Comparison of ENCODE assay signal across 19 cellular contexts in genomic region chr4:16693040-16693506, GRCh38.
A peak's percentile ranks its signal among the peaks of the same experiment; 100 is the strongest.
DNase-seq lines count a peak whose midpoint lies in the region; ATAC-seq and TF ChIP-seq lines count a peak whose summit lies in the region.
"Had no signal": no experiment of that assay in that cellular context is flagged by ENCODE, and none has a peak within 500 bp of the region (broad histone marks: within the 10 kb centered on the region; RNA-seq: fewer than 3 reads in every experiment).

No MANE protein-coding gene starts in this region.

- no peak for TF ChIP-seq EP300 in ovary (IDR thresholded peaks at IDR 0.05)

- no peak for TF ChIP-seq CTCF in AG09309 (IDR thresholded peaks at IDR 0.05; ENCODE audit: control insufficient read depth, insufficient read depth, low read depth, low read length, missing control alignments)
- no peak for TF ChIP-seq CTCF in fibroblast of mammary gland (conservative IDR thresholded peaks at IDR 0.05; ENCODE audit: control insufficient read depth, insufficient read depth, low read depth, low read length)
- TF ChIP-seq CTCF in ovary (IDR thresholded peaks at IDR 0.05), result no peak
- TF ChIP-seq CTCF in foreskin keratinocyte (conservative IDR thresholded peaks at IDR 0.05), result no peak

- H3K27me3 ChIP-seq in ovary (no peaks in the 10 kb centered on the region), foreskin keratinocyte (no peaks in the 10 kb centered on the region)
- H3K27me3 ChIP-seq: heart left ventricle, tibial nerve had no signal

- H3K4me1 ChIP-seq in ovary (ENCODE audit: insufficient read depth) (peaks cover 12% of the 10 kb centered on the region), foreskin keratinocyte (no peaks in the 10 kb centered on the region)
- H3K4me1 ChIP-seq: prostate gland had no signal

- no peak overlapping the region for H3K4me3 ChIP-seq in AG09309 (ENCODE audit: control insufficient read depth, low read depth, low read length)
- no peak overlapping the region for H3K4me3 ChIP-seq in fibroblast of mammary gland (ENCODE audit: control insufficient read depth, low read depth, low read length)
- no peak overlapping the region for H3K4me3 ChIP-seq in ovary
- H3K4me3 ChIP-seq: heart left ventricle, lung, prostate gland, tibial nerve had no signal

- H3K36me3 ChIP-seq in ovary, result no peaks in the 10 kb centered on the region
- H3K36me3 ChIP-seq: heart left ventricle, prostate gland, tibial nerve had no signal

- no peak for TF ChIP-seq POLR2A in ovary (IDR thresholded peaks at IDR 0.05)

- 63 to 84% (median 84%) methylated on average over 9 of the region's 9 CpGs for WGBS in ovary, 3 donors

- H3K9me3 ChIP-seq in ovary, result no peaks in the 10 kb centered on the region
- H3K9me3 ChIP-seq: prostate gland, tibial nerve had no signal

- no peak for ATAC-seq in HG03457 (IDR thresholded peaks at IDR 0.05; ENCODE audit: unreplicated experiment)
- no peak for ATAC-seq in foreskin keratinocyte
- ATAC-seq: esophagus mucosa; stimulated activated effector memory CD8-positive, alpha-beta T cell treated with anti-CD3 and anti-CD28 coated beads, Interleukin-12 subunit alpha, Interleukin-12 subunit beta, amount 100 ng/mL, for 72 hours had no signal

- peak overlapping the region in 1 of 2 donors; percentile 14 for H3K27ac ChIP-seq in ovary
- no peak overlapping the region for H3K27ac ChIP-seq in foreskin keratinocyte

- DNase-seq in AG09309 (ENCODE audit: low read depth) (peak; percentile 84), M059J (ENCODE audit: low read depth) (peak; percentile 83), fibroblast of mammary gland (ENCODE audit: low read depth) (peak; percentile 62), ovary (peak in 4 of 5 donors; percentile 48 to 70 (median 52)), AG08395 (ENCODE audit: low spot score) (no peak), foreskin keratinocyte (no peak)
- DNase-seq in stimulated activated CD4-positive, alpha-beta T cell treated with anti-CD3 and anti-CD28 coated beads, Interleukin-2, amount 100 ng/mL, for 48 hours, result no peak
- DNase-seq: activated naive CD8-positive, alpha-beta T cell treated with anti-CD3 and anti-CD28 coated beads, Interleukin-2, amount 10 ng/mL, durations not matched to agents 7 days and 5 days; DMS53; naive B cell; NCI-H1694 treated with DMSO at 0.1 percent for 48 hours; T-helper 2 cell had no signal

- intact Hi-C loops in ovary (cut with DNase I), result no loop called here

Comparison
In these comparisons a context has a peak if more than half of its experiments do, and no peak if none do; other contexts are left out.
1. DNase-seq: peak in AG09309 (single experiment), M059J (single experiment), fibroblast of mammary gland (single experiment) and ovary (4 of 5); none in AG08395 (single experiment), stimulated activated CD4-positive, alpha-beta T cell treated with anti-CD3 and anti-CD28 coated beads, Interleukin-2, amount 100 ng/mL, for 48 hours (0 of 2) and foreskin keratinocyte (0 of 2).